Comparison of ENCODE assay signal across 17 cellular contexts in genomic region chr6:112204350-112204706, GRCh38. TPM values are rescaled to one million over a fixed set of nuclear protein-coding genes. Genes with fewer than 3 reads are reported as not detected.
DNase-seq lines count a peak whose midpoint lies in the region; ATAC-seq and TF ChIP-seq lines count a peak whose summit lies in the region.
"Had no signal": no experiment of that assay in that cellular context is flagged by ENCODE, and none has a peak within 500 bp of the region (broad histone marks: within the 10 kb centered on the region; RNA-seq: fewer than 3 reads in every experiment).

No MANE protein-coding gene starts in this region.

- H3K27me3 ChIP-seq in Panc1 (ENCODE audit: control insufficient read depth, insufficient read depth, low read length), result no peaks in the 10 kb centered on the region
- no peaks in the 10 kb centered on the region for H3K27me3 ChIP-seq in muscle layer of duodenum (ENCODE audit: low read depth, low read length)
- H3K27me3 ChIP-seq: cardiac muscle cell had no signal

- H3K36me3 ChIP-seq in Panc1 (ENCODE audit: control insufficient read depth, insufficient read depth, low read length) (no peaks in the 10 kb centered on the region), muscle layer of duodenum (ENCODE audit: control insufficient read depth in 1 of 2, insufficient read depth in 2 of 2, low read length in 2 of 2) (peaks cover 23 to 34% of the 10 kb centered on the region in 2 donors)

- H3K9me3 Mint-ChIP-seq in Calu3 (ENCODE audit: low read depth, unreplicated experiment), result no peaks in the 10 kb centered on the region
- peaks cover 2% of the 10 kb centered on the region for H3K9me3 Mint-ChIP-seq in activated CD8-positive, alpha-beta memory T cell treated with anti-CD3 and anti-CD28 coated beads, Interleukin-2, amount 10 ng/mL, durations not matched to agents 7 days and 5 days (ENCODE audit: low read depth)

- in situ Hi-C loops in Panc1 (cut with HindIII; ENCODE audit: low pct_unique_long_range_greater_than_20kb, low sequenced_read_pairs), result no loop called here

- POLR2A ChIA-PET in Panc1 (lab: Charles Lee), result interaction anchor here (0.5 kb wide), 1 partner anchor 30 kb away, joined by 3 read pairs; no protein-coding TSS in a partner anchor

- H3K27ac ChIP-seq in Panc1 (ENCODE audit: low read length) (peak overlapping the region; percentile 83), muscle layer of duodenum (ENCODE audit: low read length) (peak overlapping the region; percentile 21)
- H3K27ac ChIP-seq: cardiac muscle cell had no signal

- H3K27ac Mint-ChIP-seq in Calu3 (ENCODE audit: unreplicated experiment), result peak overlapping the region; percentile 94
- H3K27ac Mint-ChIP-seq in activated CD8-positive, alpha-beta memory T cell treated with anti-CD3 and anti-CD28 coated beads, Interleukin-2, amount 10 ng/mL, durations not matched to agents 7 days and 5 days, result no peak overlapping the region
- H3K27ac Mint-ChIP-seq: activated naive CD4-positive, alpha-beta T cell treated with anti-CD3 and anti-CD28 coated beads for 36 hours had no signal

- CTCF ChIA-PET in Calu3 (lab: Charles Lee) (interaction anchor here (1.5 kb wide), 1 partner anchor 12 kb away, joined by 4 read pairs; no protein-coding TSS in a partner anchor), Panc1 (lab: Charles Lee) (interaction anchor here (0.7 kb wide), 1 partner anchor 101 kb away, joined by 3 read pairs; no protein-coding TSS in a partner anchor)
- CTCF ChIA-PET in activated CD8-positive, alpha-beta memory T cell treated with anti-CD3 and anti-CD28 coated beads, Interleukin-2, amount 10 ng/mL, durations not matched to agents 7 days and 5 days (lab: Charles Lee), result no interaction called here

- peak; percentile 25 for ATAC-seq in GM21723 (IDR thresholded peaks at IDR 0.05; ENCODE audit: unreplicated experiment)
- ATAC-seq in Panc1, result peak; percentile 54
- ATAC-seq in activated CD8-positive, alpha-beta memory T cell treated with anti-CD3 and anti-CD28 coated beads, Interleukin-2, amount 10 ng/mL, durations not matched to agents 7 days and 5 days, result no peak
- ATAC-seq: left ventricle myocardium superior had no signal

- H3K4me1 Mint-ChIP-seq in Calu3 (ENCODE audit: low read depth, unreplicated experiment), result peaks cover 64% of the 10 kb centered on the region
- no peaks in the 10 kb centered on the region for H3K4me1 Mint-ChIP-seq in activated CD8-positive, alpha-beta memory T cell treated with anti-CD3 and anti-CD28 coated beads, Interleukin-2, amount 10 ng/mL, durations not matched to agents 7 days and 5 days

- no peak for TF ChIP-seq CTCF in Calu3 (IDR thresholded peaks at IDR 0.05; ENCODE audit: unreplicated experiment)
- TF ChIP-seq CTCF in Panc1 (IDR thresholded peaks at IDR 0.05), result no peak

- BruUV-seq in Calu3 (replicated peaks; lab: Mats Ljungman, UMichigan) (TSS peak; percentile 75), Panc1 (replicated peaks; lab: Mats Ljungman, UMichigan) (no TSS peak)

- H3K9me3 ChIP-seq in Panc1 (ENCODE audit: control insufficient read depth, insufficient read depth, low read depth, low read length) (no peaks in the 10 kb centered on the region; the same call in 1 of the 2 replicates), muscle layer of duodenum (ENCODE audit: control insufficient read depth in 1 of 2, low read length in 2 of 2) (no peaks in the 10 kb centered on the region)

- H3K4me1 ChIP-seq in Panc1 (ENCODE audit: control insufficient read depth, insufficient read depth, low read length) (peaks cover 36% of the 10 kb centered on the region), muscle layer of duodenum (ENCODE audit: control insufficient read depth in 1 of 2, insufficient read depth in 2 of 2, low read length in 2 of 2) (peaks cover 0 to 8% of the 10 kb centered on the region in 2 donors)

- H3K27me3 Mint-ChIP-seq in Calu3 (ENCODE audit: unreplicated experiment), result no peaks in the 10 kb centered on the region
- peaks cover 59% of the 10 kb centered on the region for H3K27me3 Mint-ChIP-seq in activated CD8-positive, alpha-beta memory T cell treated with anti-CD3 and anti-CD28 coated beads, Interleukin-2, amount 10 ng/mL, durations not matched to agents 7 days and 5 days

- H3K4me3 ChIP-seq in Panc1 (ENCODE audit: low read depth in 2 of 2, low read length in 2 of 2), result peak overlapping the region in 1 of 2 experiments; percentile 42; a peak in 1 of 4 replicates
- H3K4me3 ChIP-seq in muscle layer of duodenum (ENCODE audit: low read depth in 1 of 2, low read length in 2 of 2), result no peak overlapping the region
- H3K4me3 ChIP-seq: cardiac muscle cell had no signal

- intact Hi-C loops in Calu3 (cut with micrococcal nuclease; ENCODE audit: unreplicated experiment) (loop anchor here (1.0 kb wide), 1 partner anchor 48 kb away; no protein-coding TSS in a partner anchor), Panc1 (cut with micrococcal nuclease; ENCODE audit: unreplicated experiment) (no loop called here)

- peak overlapping the region; percentile 58 for H3K4me3 Mint-ChIP-seq in Calu3 (ENCODE audit: low read depth, unreplicated experiment)
- H3K4me3 Mint-ChIP-seq in activated CD8-positive, alpha-beta memory T cell treated with anti-CD3 and anti-CD28 coated beads, Interleukin-2, amount 10 ng/mL, durations not matched to agents 7 days and 5 days, result no peak overlapping the region
- H3K4me3 Mint-ChIP-seq: activated naive CD4-positive, alpha-beta T cell treated with anti-CD3 and anti-CD28 coated beads for 36 hours; nephron had no signal

- peaks cover 24% of the 10 kb centered on the region for H3K36me3 Mint-ChIP-seq in Calu3 (ENCODE audit: insufficient read depth, unreplicated experiment)
- H3K36me3 Mint-ChIP-seq in activated CD8-positive, alpha-beta memory T cell treated with anti-CD3 and anti-CD28 coated beads, Interleukin-2, amount 10 ng/mL, durations not matched to agents 7 days and 5 days, result no peaks in the 10 kb centered on the region

- DNase-seq in Calu3, result no peak
- no peak for DNase-seq in Panc1 (ENCODE audit: low read depth, low spot score)
- DNase-seq in activated CD4-positive, CD25-positive, alpha-beta regulatory T cell treated with anti-CD3 and anti-CD28 coated beads, Interleukin-2, amount 50 U/mL, for 72 hours, result no peak
- DNase-seq in activated CD8-positive, alpha-beta memory T cell treated with anti-CD3 and anti-CD28 coated beads, Interleukin-2, amount 10 ng/mL, durations not matched to agents 7 days and 5 days, result no peak
- no peak for DNase-seq in stimulated activated naive CD4-positive, alpha-beta T cell (lab: John Stamatoyannopoulos, UW)
- DNase-seq in RKO (ENCODE audit: low spot score), result no peak
- DNase-seq: activated CD8-positive, alpha-beta memory T cell treated with anti-CD3 and anti-CD28 coated beads for 24 hours; activated naive CD4-positive, alpha-beta T cell treated with anti-CD3 and anti-CD28 coated beads for 36 hours; DMS79 treated with DMSO at 0.1 percent for 48 hours; left ventricle myocardium superior; NCI-H1417 treated with DMSO at 0.1 percent for 48 hours; NCI-H524 treated with DMSO at 0.1 percent for 48 hours; SHP77 treated with DMSO at 0.1 percent for 48 hours had no signal

RNA-seq across cellular contexts. Expression of gene LAMA4, which starts 50.0 kb away (rescaled TPM):
- 85.8 and 89.9 TPM in 2 replicates for total RNA-seq in Calu3 (2022)
- 11.9 TPM for total RNA-seq in Panc1 (2021; ENCODE audit: unreplicated experiment)
- polyA plus RNA-seq in Panc1 (2012; ENCODE audit: insufficient read length), result 7.5 TPM
- not detected for total RNA-seq in activated CD8-positive, alpha-beta memory T cell treated with anti-CD3 and anti-CD28 coated beads, Interleukin-2, amount 10 ng/mL, durations not matched to agents 7 days and 5 days
- total RNA-seq: activated naive CD4-positive, alpha-beta T cell treated with anti-CD3 and anti-CD28 coated beads for 36 hours had no signal

Comparison
In these comparisons a context has a peak if more than half of its experiments do, and no peak if none do; other contexts are left out.
1. RNA of gene LAMA4, which starts 50.0 kb away (total RNA-seq): 85.8 to 89.9 TPM in Calu3 and 11.9 TPM in Panc1 (single experiment); not detected in activated CD8-positive, alpha-beta memory T cell treated with anti-CD3 and anti-CD28 coated beads, Interleukin-2, amount 10 ng/mL, durations not matched to agents 7 days and 5 days; every median in the first group is over 10 times any median in the second.